Comparison of ENCODE assay signal across 27 cellular contexts in genomic region chr2:141666191-141666590, GRCh38.
"Had no signal": no experiment of that assay in that cellular context is flagged by ENCODE, and none has a peak within 500 bp of the region (broad histone marks: within the 10 kb centered on the region; RNA-seq: fewer than 3 reads in every experiment).

No MANE protein-coding gene starts in this region.

- H3K27me3 ChIP-seq: adrenal gland, body of pancreas, cardiac muscle cell, dorsolateral prefrontal cortex, heart left ventricle had no signal

- H3K36me3 ChIP-seq: adrenal gland, cardiac muscle cell, heart left ventricle had no signal

- H3K4me1 ChIP-seq: adrenal gland, body of pancreas, heart left ventricle had no signal

- H3K4me3 ChIP-seq: adrenal gland, body of pancreas, cardiac muscle cell, coronary artery, dorsolateral prefrontal cortex, heart left ventricle had no signal

- DNase-seq: activated B cell treated with CpG ODN at 0.5 μM for 24 hours; activated CD4-positive, alpha-beta T cell treated with anti-CD3 and anti-CD28 coated beads for 48 hours; activated CD4-positive, alpha-beta T cell treated with anti-CD3 and anti-CD28 coated beads, Interleukin-2, amount 50 U/mL, for 1 hour; activated CD4-positive, alpha-beta T cell treated with anti-CD3 and anti-CD28 coated beads, Interleukin-2, amount 50 U/mL, for 48 hours; activated CD8-positive, alpha-beta memory T cell treated with anti-CD3 and anti-CD28 coated beads for 24 hours; activated CD8-positive, alpha-beta T cell treated with anti-CD3 and anti-CD28 coated beads for 36 hours; activated effector memory CD4-positive, alpha-beta T cell treated with Interleukin-2 at 50 U/mL for 16 hours; activated naive CD4-positive, alpha-beta T cell treated with anti-CD3 and anti-CD28 coated beads for 36 hours; activated naive CD8-positive, alpha-beta T cell treated with anti-CD3 and anti-CD28 coated beads for 36 hours; activated naive CD8-positive, alpha-beta T cell treated with anti-CD3 and anti-CD28 coated beads, Interleukin-2, amount 50 U/mL, for 24 hours; activated T-cell treated with anti-CD3 and anti-CD28 coated beads, Interleukin-2, amount 50 U/mL, for 4 hours; adrenal gland; amygdala; aorta; body of pancreas; central memory CD4-positive, alpha-beta T cell; cerebellar nuclear complex; dorsolateral prefrontal cortex; effector memory CD4-positive, alpha-beta T cell; endodermal cell; foreskin fibroblast; heart left ventricle; T-helper 2 cell had no signal

- FAIRE-seq: frontal cortex had no signal

- H3K27ac ChIP-seq: adrenal gland, body of pancreas, cardiac muscle cell, coronary artery, dorsolateral prefrontal cortex, heart left ventricle, VCaP had no signal
